Comparison of ENCODE assay signal across 9 cellular contexts in genomic region chr7:102061981-102062390, GRCh38.
DNase-seq lines count a peak whose midpoint lies in the region; ATAC-seq and TF ChIP-seq lines count a peak whose summit lies in the region.
"Had no signal": no experiment of that assay in that cellular context is flagged by ENCODE, and none has a peak within 500 bp of the region (broad histone marks: within the 10 kb centered on the region; RNA-seq: fewer than 3 reads in every experiment).

No MANE protein-coding gene starts in this region.

- no peaks in the 10 kb centered on the region for H3K36me3 Mint-ChIP-seq in activated T-cell treated with anti-CD3 and anti-CD28 coated beads, Interleukin-2, amount 50 U/mL, for 72 hours (ENCODE audit: insufficient read depth in 2 of 2)

- H3K27ac ChIP-seq in smooth muscle cell (ENCODE audit: low read depth) (peak overlapping the region; percentile 94), gastrocnemius medialis (no peak overlapping the region)
- H3K27ac ChIP-seq: SK-N-MC had no signal

- DNase-seq in activated T-cell treated with anti-CD3 and anti-CD28 coated beads, Interleukin-2, amount 50 U/mL, for 72 hours, result no peak
- no peak for DNase-seq in activated T-cell treated with anti-CD3 and anti-CD28 coated beads, Interleukin-2, amount 50 U/mL, for 48 hours
- DNase-seq in SK-MEL-5 (ENCODE audit: low read depth, low spot score) (peak; percentile 88), smooth muscle cell (lab: John Stamatoyannopoulos, UW; ENCODE audit: unreplicated experiment) (peak; percentile 63), midbrain (lab: John Stamatoyannopoulos, UW) (no peak), gastrocnemius medialis (no peak), SKM-1 (lab: John Stamatoyannopoulos, UW; ENCODE audit: unreplicated experiment) (no peak)

- peaks cover 60% of the 10 kb centered on the region for H4K20me1 ChIP-seq in smooth muscle cell (ENCODE audit: low read depth)

- peak overlapping the region; percentile 39 for H3K4me2 ChIP-seq in smooth muscle cell

- H3K27ac Mint-ChIP-seq in activated T-cell treated with anti-CD3 and anti-CD28 coated beads, Interleukin-2, amount 50 U/mL, for 72 hours, result no peak overlapping the region

- peaks cover 4% of the 10 kb centered on the region for H3K36me3 ChIP-seq in smooth muscle cell (ENCODE audit: low read depth)
- no peaks in the 10 kb centered on the region for H3K36me3 ChIP-seq in gastrocnemius medialis

- H3K27me3 Mint-ChIP-seq in activated T-cell treated with anti-CD3 and anti-CD28 coated beads, Interleukin-2, amount 50 U/mL, for 72 hours (ENCODE audit: low read depth), result no peaks in the 10 kb centered on the region

- H3K27me3 ChIP-seq in smooth muscle cell (ENCODE audit: low read depth) (no peaks in the 10 kb centered on the region), gastrocnemius medialis (no peaks in the 10 kb centered on the region)

- no peak overlapping the region for H2AFZ ChIP-seq in smooth muscle cell (ENCODE audit: low read depth)

- peak overlapping the region; percentile 66 for H3K9ac ChIP-seq in smooth muscle cell (ENCODE audit: low read depth)

- H3K4me3 ChIP-seq in smooth muscle cell (no peak overlapping the region), gastrocnemius medialis (no peak overlapping the region)
- H3K4me3 ChIP-seq: SK-N-MC had no signal

- intact Hi-C loops in gastrocnemius medialis (cut with DNase I; ENCODE audit: low total_unique reads), result no loop called here

- H3K9me3 ChIP-seq in smooth muscle cell (replicated peaks; ENCODE audit: low read depth) (no peaks in the 10 kb centered on the region), gastrocnemius medialis (no peaks in the 10 kb centered on the region)

- in situ Hi-C loops in SK-MEL-5 (cut with HindIII; ENCODE audit: low pct_unique_long_range_greater_than_20kb, low sequenced_read_pairs), result no loop called here
- in situ Hi-C loops in gastrocnemius medialis (cut with MboI; ENCODE audit: low sequenced_read_pairs in 4 of 4), result no loop called here

- H3K4me1 Mint-ChIP-seq in activated T-cell treated with anti-CD3 and anti-CD28 coated beads, Interleukin-2, amount 50 U/mL, for 72 hours (ENCODE audit: low read depth), result peaks cover 9% of the 10 kb centered on the region

- H3K4me1 ChIP-seq in smooth muscle cell (ENCODE audit: low read depth) (peaks cover 6% of the 10 kb centered on the region), gastrocnemius medialis (no peaks in the 10 kb centered on the region)

- peak; percentile 32 to 39 for ATAC-seq in activated T-cell treated with anti-CD3 and anti-CD28 coated beads, Interleukin-2, amount 50 U/mL, for 72 hours (replicated peaks in 1 of 2)
- peak; percentile 84 for ATAC-seq in HG02938 (IDR thresholded peaks at IDR 0.05; ENCODE audit: unreplicated experiment)
- ATAC-seq in gastrocnemius medialis, result no peak

- peaks cover 20% of the 10 kb centered on the region for H3F3A ChIP-seq in smooth muscle cell (ENCODE audit: low read depth)

- TF ChIP-seq CTCF in smooth muscle cell (IDR thresholded peaks at IDR 0.05; ENCODE audit: borderline replicate concordance, insufficient read depth, poor library complexity, severe bottlenecking) (no peak), gastrocnemius medialis (IDR thresholded peaks at IDR 0.05 in 4 of 5, conservative IDR thresholded peaks at IDR 0.05 in 1 of 5) (no peak)

- H3K4me3 Mint-ChIP-seq in activated T-cell treated with anti-CD3 and anti-CD28 coated beads, Interleukin-2, amount 50 U/mL, for 72 hours, result no peak overlapping the region

- no peaks in the 10 kb centered on the region for H3K9me3 Mint-ChIP-seq in activated T-cell treated with anti-CD3 and anti-CD28 coated beads, Interleukin-2, amount 50 U/mL, for 72 hours

- WGBS in smooth muscle cell (ENCODE audit: low lambda C conversion rate), result 35% methylated on average over 8 of the region's 8 CpGs

- TF ChIP-seq POLR2A in gastrocnemius medialis (IDR thresholded peaks at IDR 0.05), result no peak

- H3K79me2 ChIP-seq in smooth muscle cell (ENCODE audit: low read depth), result peaks cover 28% of the 10 kb centered on the region

Comparison
In these comparisons a context has a peak if more than half of its experiments do, and no peak if none do; other contexts are left out.
1. ATAC-seq: peak in activated T-cell treated with anti-CD3 and anti-CD28 coated beads, Interleukin-2, amount 50 U/mL, for 72 hours (2 of 2) and HG02938 (single experiment); none in gastrocnemius medialis (0 of 2).
2. DNase-seq: peak in SK-MEL-5 (single experiment) and smooth muscle cell (single experiment); none in activated T-cell treated with anti-CD3 and anti-CD28 coated beads, Interleukin-2, amount 50 U/mL, for 72 hours (0 of 2), activated T-cell treated with anti-CD3 and anti-CD28 coated beads, Interleukin-2, amount 50 U/mL, for 48 hours (0 of 2), midbrain (single experiment), gastrocnemius medialis (0 of 2) and SKM-1 (single experiment).